In the genomic region with DNA sequence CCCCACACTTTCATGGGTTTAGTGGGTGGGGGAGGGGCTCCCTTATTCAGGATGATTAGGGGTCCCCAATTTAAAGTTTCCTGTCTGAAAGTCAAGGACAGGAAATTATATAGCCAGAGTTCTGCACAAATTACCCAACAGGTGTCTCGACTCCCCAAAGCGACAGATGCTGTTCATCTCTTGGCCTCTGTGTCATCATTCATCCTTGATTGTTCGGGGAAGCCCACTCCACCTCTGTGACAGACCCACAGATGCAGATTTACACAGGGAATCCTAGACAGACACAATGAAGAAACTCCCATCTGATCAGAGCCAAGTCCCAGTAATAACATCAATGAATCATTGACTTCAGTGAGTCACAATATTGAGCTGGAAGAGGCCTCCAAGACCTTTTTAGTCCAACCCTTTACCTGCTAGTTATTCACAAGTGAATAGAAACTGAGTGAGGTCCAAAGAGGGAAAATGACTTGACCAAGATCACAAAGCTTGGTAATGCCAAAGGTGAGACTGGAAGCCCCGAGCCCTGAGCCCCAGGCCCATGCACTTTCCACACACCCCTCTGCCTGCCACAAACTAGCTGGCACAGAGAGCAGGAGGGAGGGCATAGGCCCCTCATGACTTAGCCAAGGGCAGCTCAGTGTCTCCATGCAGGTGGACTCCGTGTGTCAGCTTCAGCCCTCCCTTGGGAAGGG, we compare ENCODE assay signal across 1 cellular context.
TF ChIP-seq lines count a peak whose summit lies in the region.

No MANE protein-coding gene starts in this region.

TF ChIP-seq in HEK293, 187 proteins besides CTCF, POLR2A, EP300 and RAD21 (continued from another document):
- no peak for TF ChIP-seq ZNF16 (tag by site-specific recombination; IDR thresholded peaks at IDR 0.05; ENCODE audit: low read depth)
- TF ChIP-seq ZNF239 (tag by site-specific recombination; IDR thresholded peaks at IDR 0.05): no peak
- no peak for TF ChIP-seq ZBTB20 (tag by site-specific recombination; IDR thresholded peaks at IDR 0.05)
